ENCODE assay signal across 8 cellular contexts in the genomic region with DNA sequence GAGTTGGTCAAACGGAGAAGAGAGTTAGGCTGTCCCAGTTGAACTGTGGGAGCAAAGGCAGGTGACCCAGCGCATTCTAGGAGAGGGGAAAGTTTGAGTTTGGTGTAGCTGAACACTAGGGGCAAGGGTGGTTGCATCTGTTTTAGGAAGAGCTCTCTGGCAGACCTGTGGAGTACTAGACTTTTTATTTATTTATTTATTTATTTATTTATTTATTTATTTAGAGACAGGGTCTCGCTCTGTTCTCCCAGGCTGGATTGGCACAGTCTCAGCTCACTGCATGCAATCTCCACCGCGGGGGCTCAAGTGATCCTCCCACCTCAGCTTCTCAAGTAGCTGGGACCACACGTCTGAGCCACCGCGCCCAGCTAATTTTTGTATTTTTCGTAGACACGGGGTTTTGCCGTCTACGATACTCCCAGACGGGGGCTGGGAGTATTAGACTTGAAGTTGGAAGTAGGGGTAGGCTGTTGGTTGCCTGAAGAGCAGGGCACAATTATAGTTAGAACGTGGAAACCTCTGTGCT. TPM values are rescaled to one million over a fixed set of nuclear protein-coding genes. Genes with fewer than 3 reads are reported as not detected.
A peak's percentile ranks its signal among the peaks of the same experiment; 100 is the strongest.
DNase-seq lines count a peak whose midpoint lies in the region; ATAC-seq, FAIRE-seq and TF ChIP-seq lines count a peak whose summit lies in the region.

No MANE protein-coding gene starts in this region.

- H3K27me3 ChIP-seq in breast epithelium: no peaks in the 10 kb centered on the region

- TF ChIP-seq CTCF in A549 (IDR thresholded peaks at IDR 0.05) (no peak), breast epithelium (IDR thresholded peaks at IDR 0.05) (no peak), neural crest cell (conservative IDR thresholded peaks at IDR 0.05) (no peak)

- H3K4me3 ChIP-seq in A549 (no peak overlapping the region), breast epithelium (no peak overlapping the region)

- 96% methylated on average over 14 of the region's 14 CpGs for WGBS in A549 (ENCODE audit: missing lambda C conversion rate)

- FAIRE-seq in A549 (lab: Jason Lieb, UNC): no peak

- ATAC-seq in A549: no peak
- ATAC-seq in GM18858 (IDR thresholded peaks at IDR 0.05; ENCODE audit: unreplicated experiment): no peak

- no peak for TF ChIP-seq POLR2A in A549 (IDR thresholded peaks at IDR 0.05; ENCODE audit: low read length)
- TF ChIP-seq POLR2A in breast epithelium (IDR thresholded peaks at IDR 0.05): no peak

- H3K27ac Mint-ChIP-seq in IgD-negative memory B cell (peak overlapping the region in 2 of 3 donors; percentile 46 to 67), neural crest cell (ENCODE audit: unreplicated experiment) (no peak overlapping the region)

- POLR2A ChIA-PET in A549 (lab: Yijun Ruan, JAX): interaction anchor here (0.6 kb wide), 1 partner anchor 16 kb away, joined by 4 read pairs; no protein-coding TSS in a partner anchor

- H3K36me3 ChIP-seq in breast epithelium: no peaks in the 10 kb centered on the region

- H3K36me3 Mint-ChIP-seq in IgD-negative memory B cell (no peaks in the 10 kb centered on the region), neural crest cell (ENCODE audit: low read depth) (no peaks in the 10 kb centered on the region)

- CTCF ChIA-PET in A549 (lab: Yijun Ruan, JAX): interaction anchor here (1.3 to 1.6 kb wide), 2 partner anchors 59 to 60 kb away, joined by 3 to 6 read pairs; no protein-coding TSS in a partner anchor

- intact Hi-C loops in breast epithelium (cut with DNase I; ENCODE audit: low total_unique reads): loop anchor here (5.0 kb wide), 1 partner anchor 163 kb away; no protein-coding TSS in a partner anchor

- no peak for DNase-seq in A549 (ENCODE audit: low read depth in 1 of 2, low spot score in 1 of 2)
- no peak for DNase-seq in breast epithelium (ENCODE audit: low spot score in 2 of 2)
- no peak for DNase-seq in neural crest cell (ENCODE audit: low read depth, low spot score)
- no peak for DNase-seq in G401 (ENCODE audit: low spot score)
- no peak for DNase-seq in glomerular visceral epithelial cell (ENCODE audit: extremely low spot score)
- DNase-seq in effector CD8-positive, alpha-beta T cell (lab: John Stamatoyannopoulos, UW): no peak

- TF ChIP-seq RAD21 in A549 (conservative IDR thresholded peaks at IDR 0.05 in 1 of 2, IDR thresholded peaks at IDR 0.05 in 1 of 2): no peak

- no peaks in the 10 kb centered on the region for H3K9me3 Mint-ChIP-seq in IgD-negative memory B cell
- no peaks in the 10 kb centered on the region for H3K9me3 Mint-ChIP-seq in neural crest cell

- H3K27ac ChIP-seq in A549 (peak overlapping the region in 1 of 2 experiments; percentile 97; a peak in 4 of 6 replicates), breast epithelium (peak overlapping the region; percentile 82 to 86)

- H3K9me3 ChIP-seq in A549: no peaks in the 10 kb centered on the region
- no peaks in the 10 kb centered on the region for H3K9me3 ChIP-seq in breast epithelium

- H3K4me3 Mint-ChIP-seq in IgD-negative memory B cell: peak overlapping the region; percentile 65 to 70 (median 68)
- peak overlapping the region; percentile 74 for H3K4me3 Mint-ChIP-seq in neural crest cell

- peak overlapping the region; percentile 100 for H3K4me2 ChIP-seq in A549

- no peak for TF ChIP-seq EP300 in A549 (IDR thresholded peaks at IDR 0.05)

- H3K4me1 Mint-ChIP-seq in IgD-negative memory B cell (peaks cover 22 to 32% (median 29%) of the 10 kb centered on the region in 3 donors), neural crest cell (peaks cover 24% of the 10 kb centered on the region)

- in situ Hi-C loops in G401 (cut with HindIII; ENCODE audit: low sequenced_read_pairs): no loop called here

- H3K4me1 ChIP-seq in A549 (peaks cover 16% of the 10 kb centered on the region), breast epithelium (no peaks in the 10 kb centered on the region)

- H3K27me3 Mint-ChIP-seq in IgD-negative memory B cell (no peaks in the 10 kb centered on the region), neural crest cell (ENCODE audit: low read depth) (no peaks in the 10 kb centered on the region)

TF ChIP-seq in A549, 52 proteins besides CTCF, POLR2A, EP300 and RAD21:
- TF ChIP-seq ZC3H11A (IDR thresholded peaks at IDR 0.05): peak; percentile 95
- no peak for TF ChIP-seq PHF8 (IDR thresholded peaks at IDR 0.05; ENCODE audit: borderline replicate concordance, low read depth)

RNA-seq across cellular contexts. Expression of gene ACER3, which starts 0.9 kb away (rescaled TPM):
- polyA plus RNA-seq in A549 (2011; rRNA removed): 43.3 and 46.6 TPM in 2 replicates
- 12.2 and 12.7 TPM in 2 replicates for polyA plus RNA-seq in A549 (2012; cell fraction: cytosol; rRNA removed)
- 7.8 and 8.3 TPM in 2 replicates for polyA plus RNA-seq in A549 (2012; cell fraction: nucleus; rRNA removed)
- polyA plus RNA-seq in A549 (2017; fragmentation: RNase III; extraction: RNeasy Plus Mini Kit Qiagen cat#74134 plus additional on column Dnase treatment): 14.8 to 17.7 TPM (median 16.0 TPM) in 3 replicates
- 22.8 and 30.6 TPM in 2 replicates for polyA minus RNA-seq in A549 (2011; rRNA and poly(A)+ RNA removed)
- polyA plus RNA-seq in IgD-negative memory B cell: 4.4 TPM
- total RNA-seq in breast epithelium: 10 to 100 TPM in 2 of 3 donors, 1 to 10 TPM in 1; 8.2 to 35.2 (median 12.9) TPM
- 16.7 and 19.0 TPM in 2 replicates for total RNA-seq in neural crest cell
- total RNA-seq in G401 (2014; rRNA removed; shearing (Covaris generic)): 26.2 and 45.7 TPM in 2 replicates
